10 cellular contexts compared by ENCODE assay signal in the genomic region with DNA sequence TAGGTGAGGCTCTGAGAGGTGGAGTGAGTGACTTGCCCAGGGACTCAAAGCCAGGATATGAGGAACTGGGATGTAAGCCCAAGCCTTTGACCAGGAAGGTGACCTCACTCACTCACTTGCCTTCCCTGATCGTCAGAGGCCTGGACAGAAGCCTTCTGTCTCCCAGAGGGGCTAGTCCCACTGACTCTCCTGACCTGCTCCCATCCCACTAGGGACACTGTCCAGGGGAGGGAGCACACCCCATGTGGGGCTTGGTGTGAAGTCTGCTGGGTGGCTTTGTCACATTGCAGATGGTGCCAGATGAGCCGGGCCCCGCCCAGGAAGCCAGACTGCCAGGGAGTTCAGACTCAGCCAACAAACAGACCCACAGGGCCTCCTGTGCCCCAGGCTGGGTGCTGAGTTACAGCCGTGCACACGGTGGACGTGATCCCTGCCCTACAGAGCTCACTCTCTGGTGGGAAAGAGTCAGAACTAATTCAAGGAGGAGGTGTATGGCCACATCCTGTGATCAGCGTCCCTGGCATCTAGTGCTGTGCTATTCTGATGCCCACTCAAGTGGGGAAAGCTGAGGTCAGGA. TPM values are rescaled to one million over a fixed set of nuclear protein-coding genes. Genes with fewer than 3 reads are reported as not detected.
DNase-seq lines count a peak whose midpoint lies in the region; ATAC-seq and TF ChIP-seq lines count a peak whose summit lies in the region.
"Had no signal": no experiment of that assay in that cellular context is flagged by ENCODE, and none has a peak within 500 bp of the region (broad histone marks: within the 10 kb centered on the region; RNA-seq: fewer than 3 reads in every experiment).

No MANE protein-coding gene starts in this region.

- intact Hi-C loops in natural killer cell (cut with micrococcal nuclease): no loop called here

- no peak for TF ChIP-seq CTCF in natural killer cell (IDR thresholded peaks at IDR 0.05)

- peak overlapping the region; percentile 82 for H3K4me3 Mint-ChIP-seq in natural killer cell
- H3K4me3 Mint-ChIP-seq: T-helper 1 cell treated with Interleukin-12 subunit alpha and Interleukin-12 subunit beta and Interleukin-4 antibody, amounts not matched to agents 30 μg/mL and 1 μg/mL, for 36 hours had no signal

- H3K27ac Mint-ChIP-seq in natural killer cell: peak overlapping the region; percentile 87 to 88
- H3K27ac Mint-ChIP-seq: T-helper 1 cell treated with Interleukin-12 subunit alpha and Interleukin-12 subunit beta and Interleukin-4 antibody, amounts not matched to agents 30 μg/mL and 1 μg/mL, for 36 hours had no signal

- H3K4me1 Mint-ChIP-seq in natural killer cell: peaks cover 67 to 72% of the 10 kb centered on the region in 2 donors

- H3K9me3 Mint-ChIP-seq in natural killer cell: no peaks in the 10 kb centered on the region
- H3K9me3 Mint-ChIP-seq: T-helper 1 cell treated with Interleukin-12 subunit alpha and Interleukin-12 subunit beta and Interleukin-4 antibody, amounts not matched to agents 30 μg/mL and 1 μg/mL, for 36 hours had no signal

- H3K36me3 Mint-ChIP-seq in natural killer cell: no peaks in the 10 kb centered on the region

- DNase-seq in NCI-H2081 (lab: John Stamatoyannopoulos, UW): peak; percentile 13 to 31
- DNase-seq in NCI-H2081 treated with DMSO at 0.1 percent for 48 hours (lab: John Stamatoyannopoulos, UW): no peak
- DNase-seq in NCI-H2171 treated with DMSO at 0.1 percent for 48 hours (lab: John Stamatoyannopoulos, UW): peak; percentile 82
- peak; percentile 59 for DNase-seq in dermis blood vessel endothelial cell
- peak; percentile 45 for DNase-seq in natural killer cell
- DNase-seq in NCI-H1092 treated with DMSO at 0.1 percent for 48 hours (lab: John Stamatoyannopoulos, UW): no peak
- DNase-seq: NCI-H1092 had no signal

- H3K27me3 Mint-ChIP-seq in natural killer cell (ENCODE audit: low read depth in 2 of 2): peaks cover 0 to 3% of the 10 kb centered on the region in 2 donors

- ATAC-seq in natural killer cell (peak; percentile 85 to 93 (median 91)), GM18502 (IDR thresholded peaks at IDR 0.05; ENCODE audit: poor library complexity, unreplicated experiment) (no peak), GM19023 (IDR thresholded peaks at IDR 0.05; ENCODE audit: unreplicated experiment) (no peak)

RNA-seq across cellular contexts. Expression of a gene that starts 28.3 kb away (rescaled TPM):
- 14.0 and 26.9 TPM in 2 replicates for total RNA-seq in dermis blood vessel endothelial cell
- total RNA-seq in natural killer cell: 10 to 100 TPM; 17.1 to 18.3 (median 17.6) TPM

RNA-seq across cellular contexts. Expression of a gene that starts 28.6 kb away (rescaled TPM):
- total RNA-seq in dermis blood vessel endothelial cell (18.2 and 34.2 TPM in 2 replicates), natural killer cell (10 to 100 TPM in 2 of 3 donors, 1 to 10 TPM in 1; 9.4 to 16.6 (median 16.2) TPM)

Comparison
In these comparisons a context has a peak if more than half of its experiments do, and no peak if none do; other contexts are left out.
1. DNase-seq: peak in NCI-H2081 (2 of 2), NCI-H2171 treated with DMSO at 0.1 percent for 48 hours (single experiment), dermis blood vessel endothelial cell (single experiment) and natural killer cell (single experiment); none in NCI-H2081 treated with DMSO at 0.1 percent for 48 hours (single experiment) and NCI-H1092 treated with DMSO at 0.1 percent for 48 hours (single experiment).
2. ATAC-seq: peak in natural killer cell (3 of 3); none in GM18502 (single experiment) and GM19023 (single experiment).